19 cellular contexts compared by ENCODE assay signal in the genomic region with DNA sequence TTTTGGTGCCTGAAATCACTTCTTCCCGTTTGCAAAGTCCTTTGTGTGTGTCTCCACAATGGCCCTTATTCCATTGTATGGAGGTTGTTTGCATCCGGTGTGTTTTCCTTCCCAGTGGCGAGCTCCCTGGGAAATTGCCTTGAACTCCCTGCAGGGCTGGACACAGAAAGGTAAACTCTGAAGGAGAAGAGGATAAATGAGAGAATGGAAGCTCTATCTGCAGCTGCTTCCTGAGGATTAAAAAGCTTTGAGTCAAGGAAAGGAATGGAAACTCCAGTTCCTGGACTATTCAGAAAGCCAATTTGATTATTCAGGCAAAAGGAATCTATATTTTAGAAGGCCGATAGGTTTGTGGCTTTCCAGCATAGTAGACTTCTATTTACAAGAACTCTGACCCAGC. TPM values are rescaled to one million over a fixed set of nuclear protein-coding genes. Genes with fewer than 3 reads are reported as not detected.
DNase-seq lines count a peak whose midpoint lies in the region; ATAC-seq, FAIRE-seq and TF ChIP-seq lines count a peak whose summit lies in the region.
"Had no signal": no experiment of that assay in that cellular context is flagged by ENCODE, and none has a peak within 500 bp of the region (broad histone marks: within the 10 kb centered on the region; RNA-seq: fewer than 3 reads in every experiment).

No MANE protein-coding gene starts in this region.

- H3K4me2 ChIP-seq in endothelial cell of umbilical vein (ENCODE audit: insufficient read depth, low read length), result peak overlapping the region; percentile 39

- peaks cover 3% of the 10 kb centered on the region for H3K79me2 ChIP-seq in endothelial cell of umbilical vein (ENCODE audit: control insufficient read depth, insufficient read depth, low read length)

- no peak for ATAC-seq in GM21515 (IDR thresholded peaks at IDR 0.05; ENCODE audit: unreplicated experiment)
- no peak for ATAC-seq in GM21737 (IDR thresholded peaks at IDR 0.05; ENCODE audit: unreplicated experiment)
- no peak for ATAC-seq in esophagus mucosa
- ATAC-seq: activated CD4-positive, alpha-beta T cell treated with anti-CD3 and anti-CD28 coated beads for 36 hours; activated naive CD4-positive, alpha-beta T cell treated with anti-CD3 and anti-CD28 coated beads, Interleukin-2, amount 50 U/mL, for 72 hours; CD8-positive, alpha-beta T cell had no signal

- no peaks in the 10 kb centered on the region for H3K9me3 ChIP-seq in endothelial cell of umbilical vein (replicated peaks; ENCODE audit: control insufficient read depth, insufficient read depth, low read length)
- H3K9me3 ChIP-seq in neuron (ENCODE audit: low read length), result no peaks in the 10 kb centered on the region
- H3K9me3 ChIP-seq: thoracic aorta had no signal

- intact Hi-C loops in endothelial cell of umbilical vein (cut with micrococcal nuclease), result loop anchor here (10.0 kb wide), 1 partner anchor 452 kb away; the partner anchor contains the start of gene BAG3

- no peak overlapping the region for H3K4me3 ChIP-seq in endothelial cell of umbilical vein (replicated peaks in 1 of 3; ENCODE audit: insufficient read depth in 1 of 3, low read depth in 1 of 3, low read length in 3 of 3)
- no peak overlapping the region for H3K4me3 ChIP-seq in neuron (ENCODE audit: low read length)
- H3K4me3 ChIP-seq: thoracic aorta had no signal

- TF ChIP-seq POLR2A in endothelial cell of umbilical vein (IDR thresholded peaks at IDR 0.05; ENCODE audit: low read depth, low read length), result no peak

- H2AFZ ChIP-seq in endothelial cell of umbilical vein (ENCODE audit: low read depth, low read length), result peak overlapping the region; percentile 63
- peak overlapping the region; percentile 8 for H2AFZ ChIP-seq in neuron (ENCODE audit: low read depth, low read length)

- no peak for FAIRE-seq in endothelial cell of umbilical vein (lab: Jason Lieb, UNC)
- FAIRE-seq: A204.1 had no signal

- H3K9ac ChIP-seq in endothelial cell of umbilical vein (replicated peaks; ENCODE audit: extremely low read depth, insufficient read depth, low read length), result peak overlapping the region; percentile 29

- CTCF ChIA-PET in endothelial cell of umbilical vein (lab: Charles Lee), result interaction anchor here (0.7 to 6.6 kb wide), 21 partner anchors 10 to 340 kb away, joined by 3 to 245 read pairs (median 4); partner anchors contain the start of gene RGS10

- H3K4me1 ChIP-seq in endothelial cell of umbilical vein (ENCODE audit: control insufficient read depth, extremely low read depth, insufficient read depth, low read length) (peaks cover 37% of the 10 kb centered on the region), neuron (ENCODE audit: insufficient read depth, low read length) (peaks cover 9% of the 10 kb centered on the region)

- POLR2A ChIA-PET in endothelial cell of umbilical vein (lab: Charles Lee), result interaction anchor here (0.6 kb wide), 1 partner anchor 425 kb away, joined by 4 read pairs; no protein-coding TSS in a partner anchor

- H3K9me1 ChIP-seq in endothelial cell of umbilical vein (replicated peaks; ENCODE audit: control insufficient read depth, extremely low read depth, insufficient read depth, low read length), result no peaks in the 10 kb centered on the region

- H3K36me3 ChIP-seq in endothelial cell of umbilical vein (ENCODE audit: control insufficient read depth in 2 of 2, extremely low read depth in 1 of 2, insufficient read depth in 2 of 2, low read length in 2 of 2), result no peaks in the 10 kb centered on the region
- no peaks in the 10 kb centered on the region for H3K36me3 ChIP-seq in neuron (ENCODE audit: insufficient read depth, low read length)
- H3K36me3 ChIP-seq: thoracic aorta had no signal

- dilution Hi-C loops in endothelial cell of umbilical vein (cut with MboI; ENCODE audit: extremely low pct_ligation_motif_present, low sequenced_read_pairs), result no loop called here

- no peaks in the 10 kb centered on the region for H3K27me3 ChIP-seq in endothelial cell of umbilical vein (ENCODE audit: control insufficient read depth in 2 of 2, insufficient read depth in 2 of 2, low read length in 2 of 2)
- no peaks in the 10 kb centered on the region for H3K27me3 ChIP-seq in neuron (ENCODE audit: insufficient read depth, low read length)

- H3K27ac ChIP-seq in endothelial cell of umbilical vein (ENCODE audit: insufficient read depth, low read depth, low read length), result peak overlapping the region; percentile 65
- H3K27ac ChIP-seq: RWPE1, thoracic aorta had no signal

- no peaks in the 10 kb centered on the region for H4K20me1 ChIP-seq in endothelial cell of umbilical vein (replicated peaks; ENCODE audit: control insufficient read depth, extremely low read depth, insufficient read depth, low read length)

- BruUV-seq in endothelial cell of umbilical vein (replicated peaks; lab: Mats Ljungman, UMichigan), result no TSS peak

- peak in 2 of 3 experiments; percentile 1 to 15 for DNase-seq in NCI-H1417 (lab: John Stamatoyannopoulos, UW)
- DNase-seq in NCI-H1417 treated with DMSO at 0.1 percent for 48 hours (lab: John Stamatoyannopoulos, UW), result no peak
- peak; percentile 69 for DNase-seq in M059J (ENCODE audit: low read depth)
- DNase-seq in endothelial cell of umbilical vein (ENCODE audit: low read depth, low spot score), result peak; percentile 86
- DNase-seq: activated CD4-positive, alpha-beta T cell treated with anti-CD3 and anti-CD28 coated beads for 36 hours; CD8-positive, alpha-beta T cell; central memory CD4-positive, alpha-beta T cell; kidney glomerular epithelial cell; stimulated activated CD4-positive, alpha-beta T cell treated with anti-CD3 and anti-CD28 coated beads, Interleukin-2, amount 100 ng/mL, for 48 hours; stimulated activated CD8-positive, alpha-beta memory T cell treated with anti-CD3 and anti-CD28 coated beads, Interleukin-4, amount 100 ng/mL, for 48 hours; T-helper 2 cell had no signal

- no peak for TF ChIP-seq CTCF in endothelial cell of umbilical vein (IDR thresholded peaks at IDR 0.05; ENCODE audit: extremely low read depth in 1 of 2, insufficient read depth in 1 of 2, low read depth in 1 of 2, low read length in 2 of 2)

TF ChIP-seq in endothelial cell of umbilical vein, 7 proteins besides CTCF, POLR2A, EP300 and RAD21:
- TF ChIP-seq JUN (IDR thresholded peaks at IDR 0.05; ENCODE audit: borderline replicate concordance, insufficient read depth, insufficient read length, low read depth) (peak; percentile 32), GATA2 (IDR thresholded peaks at IDR 0.05; ENCODE audit: insufficient read depth, insufficient read length, low read depth, low read length) (no peak)
TF ChIP-seq in endothelial cell of umbilical vein: peak in this region for 1.

RNA-seq across cellular contexts. Expression of gene GRK5, which starts 4.4 kb away (rescaled TPM):
- total RNA-seq in M059J (2014; rRNA removed; shearing (Covaris generic)), result 3.9 and 4.4 TPM in 2 replicates
- total RNA-seq in endothelial cell of umbilical vein (29.1 and 29.5 TPM in 2 replicates), esophagus mucosa (3.7 TPM)
- polyA plus RNA-seq in endothelial cell of umbilical vein, result 9.6 and 13.1 TPM in 2 replicates
- polyA plus RNA-seq in endothelial cell of umbilical vein (2011; cell fraction: cytosol; rRNA removed), result 17.0 and 17.2 TPM in 2 replicates
- polyA plus RNA-seq in endothelial cell of umbilical vein (2011; cell fraction: nucleus; rRNA removed), result 18.3 and 19.9 TPM in 2 replicates
- polyA plus RNA-seq in endothelial cell of umbilical vein (2012), result 18.3 and 20.4 TPM in 2 replicates
- polyA minus RNA-seq in endothelial cell of umbilical vein, result 9.6 and 16.1 TPM in 2 replicates
- polyA minus RNA-seq in endothelial cell of umbilical vein (2011; cell fraction: cytosol; rRNA and poly(A)+ RNA removed), result 5.8 TPM
- 6.0 and 7.9 TPM in 2 replicates for polyA minus RNA-seq in endothelial cell of umbilical vein (2011; cell fraction: nucleus; rRNA and poly(A)+ RNA removed)

RNA-seq across cellular contexts. Expression of gene PRDX3, which starts 24.4 kb away (rescaled TPM):
- 357 and 393 TPM in 2 replicates for total RNA-seq in M059J (2014; rRNA removed; shearing (Covaris generic))
- total RNA-seq in endothelial cell of umbilical vein (117 and 124 TPM in 2 replicates), esophagus mucosa (72.1 TPM)
- 99.4 and 123 TPM in 2 replicates for polyA plus RNA-seq in endothelial cell of umbilical vein
- 168 and 181 TPM in 2 replicates for polyA plus RNA-seq in endothelial cell of umbilical vein (2011; cell fraction: cytosol; rRNA removed)
- 95.8 and 112 TPM in 2 replicates for polyA plus RNA-seq in endothelial cell of umbilical vein (2011; cell fraction: nucleus; rRNA removed)
- polyA plus RNA-seq in endothelial cell of umbilical vein (2012), result 146 and 198 TPM in 2 replicates
- 233 and 266 TPM in 2 replicates for polyA minus RNA-seq in endothelial cell of umbilical vein
- polyA minus RNA-seq in endothelial cell of umbilical vein (2011; cell fraction: cytosol; rRNA and poly(A)+ RNA removed), result 118 TPM
- polyA minus RNA-seq in endothelial cell of umbilical vein (2011; cell fraction: nucleus; rRNA and poly(A)+ RNA removed), result 50.2 and 78.9 TPM in 2 replicates

RNA-seq across cellular contexts. Expression of gene SFXN4, which starts 37.5 kb away (rescaled TPM):
- 18.5 and 22.0 TPM in 2 replicates for total RNA-seq in M059J (2014; rRNA removed; shearing (Covaris generic))
- total RNA-seq in endothelial cell of umbilical vein (14.5 and 17.1 TPM in 2 replicates), esophagus mucosa (18.3 TPM)
- 8.9 and 11.1 TPM in 2 replicates for polyA plus RNA-seq in endothelial cell of umbilical vein
- polyA plus RNA-seq in endothelial cell of umbilical vein (2011; cell fraction: cytosol; rRNA removed), result 15.5 and 15.8 TPM in 2 replicates
- polyA plus RNA-seq in endothelial cell of umbilical vein (2011; cell fraction: nucleus; rRNA removed), result 22.7 and 26.7 TPM in 2 replicates
- 17.6 and 22.3 TPM in 2 replicates for polyA plus RNA-seq in endothelial cell of umbilical vein (2012)
- 5.6 and 11.2 TPM in 2 replicates for polyA minus RNA-seq in endothelial cell of umbilical vein
- 24.1 TPM for polyA minus RNA-seq in endothelial cell of umbilical vein (2011; cell fraction: cytosol; rRNA and poly(A)+ RNA removed)
- 4.6 and 6.7 TPM in 2 replicates for polyA minus RNA-seq in endothelial cell of umbilical vein (2011; cell fraction: nucleus; rRNA and poly(A)+ RNA removed)
